In genomic region chr12:55927588-55928502, GRCh38 we compare ENCODE assay signal across 8 cellular contexts. TPM values are rescaled to one million over a fixed set of nuclear protein-coding genes. Genes with fewer than 3 reads are reported as not detected.
DNase-seq lines count a peak whose midpoint lies in the region; ATAC-seq and TF ChIP-seq lines count a peak whose summit lies in the region.

Gene PYM1 (minus strand): TSS chr12:55927894. CDS start chr12:55927761, 133 bp downstream.

- H3K4me3 ChIP-seq in neuron (ENCODE audit: low read length): peak within 1 kb of the TSS; percentile 91

- H3K27me3 ChIP-seq in neuron (ENCODE audit: insufficient read depth, low read length): peaks cover 6% of the 10 kb centered on the region

- H2AFZ ChIP-seq in neuron (ENCODE audit: low read depth, low read length): peak within 1 kb of the TSS; percentile 76

- peak within 1 kb of the TSS; percentile 94 for H3K4me3 Mint-ChIP-seq in type B pancreatic cell

- DNase-seq in EH (ENCODE audit: low read depth): peak; percentile 75
- peak; percentile 46 for DNase-seq in KG1 (lab: John Stamatoyannopoulos, UW)
- DNase-seq in SIG-M5 treated with dmso at 0.1 percent for 504 hours (lab: John Stamatoyannopoulos, UW; ENCODE audit: unreplicated experiment): peak; percentile 94
- peak; percentile 67 to 74 for DNase-seq in activated naive CD4-positive, alpha-beta T cell treated with anti-CD3 and anti-CD28 coated beads, Interleukin-2, amount 50 U/mL, for 72 hours (ENCODE audit: low spot score in 2 of 2)
- no peak for DNase-seq in glomerular endothelial cell (ENCODE audit: extremely low read depth, low read depth, low spot score)
- peak; percentile 75 for DNase-seq in type B pancreatic cell (ENCODE audit: extremely low spot score, unreplicated experiment)

- H3K9me3 Mint-ChIP-seq in activated naive CD4-positive, alpha-beta T cell treated with anti-CD3 and anti-CD28 coated beads, Interleukin-2, amount 50 U/mL, for 72 hours: peaks cover 0 to 4% of the 10 kb centered on the region in 2 donors
- no peaks in the 10 kb centered on the region for H3K9me3 Mint-ChIP-seq in type B pancreatic cell

- no peak for TF ChIP-seq CTCF in type B pancreatic cell (conservative IDR thresholded peaks at IDR 0.05)

- peaks cover 26% of the 10 kb centered on the region for H3K4me1 ChIP-seq in neuron (ENCODE audit: insufficient read depth, low read length)

- H3K27me3 Mint-ChIP-seq in type B pancreatic cell: peaks cover 11% of the 10 kb centered on the region

- H3K4me1 Mint-ChIP-seq in type B pancreatic cell (ENCODE audit: unreplicated experiment): peaks cover 36% of the 10 kb centered on the region

- peak; percentile 40 for ATAC-seq in GM21717 (IDR thresholded peaks at IDR 0.05; ENCODE audit: unreplicated experiment)
- peak; percentile 35 to 36 for ATAC-seq in activated naive CD4-positive, alpha-beta T cell treated with anti-CD3 and anti-CD28 coated beads, Interleukin-2, amount 50 U/mL, for 72 hours

- no peaks in the 10 kb centered on the region for H3K9me3 ChIP-seq in neuron (ENCODE audit: low read length)

- H3K36me3 ChIP-seq in neuron (ENCODE audit: insufficient read depth, low read length): peaks cover 5% of the 10 kb centered on the region

- H3K36me3 Mint-ChIP-seq in activated naive CD4-positive, alpha-beta T cell treated with anti-CD3 and anti-CD28 coated beads, Interleukin-2, amount 50 U/mL, for 72 hours: peaks cover 50 to 51% of the 10 kb centered on the region in 2 donors
- peaks cover 7% of the 10 kb centered on the region for H3K36me3 Mint-ChIP-seq in type B pancreatic cell

- peak within 1 kb of the TSS; percentile 97 to 98 for H3K27ac Mint-ChIP-seq in activated naive CD4-positive, alpha-beta T cell treated with anti-CD3 and anti-CD28 coated beads, Interleukin-2, amount 50 U/mL, for 72 hours
- peak within 1 kb of the TSS; percentile 100 for H3K27ac Mint-ChIP-seq in type B pancreatic cell

RNA-seq across cellular contexts. Expression of gene PYM1, which starts in this region (rescaled TPM):
- 10 to 100 TPM; 18.9 to 32.9 TPM for total RNA-seq in activated naive CD4-positive, alpha-beta T cell treated with anti-CD3 and anti-CD28 coated beads, Interleukin-2, amount 50 U/mL, for 72 hours
- total RNA-seq in glomerular endothelial cell: 31.8 and 35.8 TPM in 2 replicates
- total RNA-seq in type B pancreatic cell (ENCODE audit: low replicate concordance): 28.0 and 33.7 TPM in 2 replicates
